Comparison of ENCODE assay signal across 1 cellular context in the genomic region with DNA sequence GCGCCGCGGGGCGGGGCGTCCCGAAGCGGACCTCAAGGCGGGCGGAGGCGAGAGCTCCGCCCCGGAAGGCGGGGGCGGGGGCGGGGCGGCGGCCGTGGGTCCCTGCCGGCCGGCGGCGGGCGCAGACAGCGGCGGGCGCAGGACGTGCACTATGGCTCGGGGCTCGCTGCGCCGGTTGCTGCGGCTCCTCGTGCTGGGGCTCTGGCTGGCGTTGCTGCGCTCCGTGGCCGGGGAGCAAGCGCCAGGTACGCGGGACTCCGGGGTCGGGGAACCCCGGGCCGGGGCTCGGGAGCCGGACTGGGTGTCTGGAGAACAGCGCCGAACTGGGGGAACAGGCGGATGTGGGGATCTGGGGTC.
TF ChIP-seq lines count a peak whose summit lies in the region.

Gene TNFRSF12A, plus strand, starts transcription at position 122 of the 357 bp plus-strand sequence. Its CDS starts 30 bp downstream, at position 152.

TF ChIP-seq in K562, 482 proteins besides CTCF, POLR2A, EP300 and RAD21 (continued from another document and continues in another):
- TF ChIP-seq, protein P1, sequence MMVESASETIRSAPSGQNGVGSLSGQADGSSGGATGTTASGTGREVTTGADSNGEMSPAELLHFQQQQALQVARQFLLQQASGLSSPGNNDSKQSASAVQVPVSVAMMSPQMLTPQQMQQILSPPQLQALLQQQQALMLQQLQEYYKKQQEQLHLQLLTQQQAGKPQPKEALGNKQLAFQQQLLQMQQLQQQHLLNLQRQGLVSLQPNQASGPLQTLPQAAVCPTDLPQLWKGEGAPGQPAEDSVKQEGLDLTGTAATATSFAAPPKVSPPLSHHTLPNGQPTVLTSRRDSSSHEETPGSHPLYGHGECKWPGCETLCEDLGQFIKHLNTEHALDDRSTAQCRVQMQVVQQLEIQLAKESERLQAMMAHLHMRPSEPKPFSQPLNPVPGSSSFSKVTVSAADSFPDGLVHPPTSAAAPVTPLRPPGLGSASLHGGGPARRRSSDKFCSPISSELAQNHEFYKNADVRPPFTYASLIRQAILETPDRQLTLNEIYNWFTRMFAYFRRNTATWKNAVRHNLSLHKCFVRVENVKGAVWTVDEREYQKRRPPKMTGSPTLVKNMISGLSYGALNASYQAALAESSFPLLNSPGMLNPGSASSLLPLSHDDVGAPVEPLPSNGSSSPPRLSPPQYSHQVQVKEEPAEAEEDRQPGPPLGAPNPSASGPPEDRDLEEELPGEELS (CRISPR knock-in tag; IDR thresholded peaks at IDR 0.05; ENCODE audit: borderline replicate concordance): peak; percentile 58; the same call in 1 of the 2 replicates
- no peak for TF ChIP-seq NFIC (IDR thresholded peaks at IDR 0.05)
- TF ChIP-seq NR1H2 (CRISPR knock-in tag; IDR thresholded peaks at IDR 0.05): no peak
- TF ChIP-seq HNRNPLL (IDR thresholded peaks at IDR 0.05; ENCODE audit: low read depth, low read length, poor library complexity, severe bottlenecking): peak; percentile 63
- no peak for TF ChIP-seq CBX3 (IDR thresholded peaks at IDR 0.05; ENCODE audit: borderline replicate concordance in 1 of 2, low read length in 2 of 2)
- TF ChIP-seq SUPT5H (IDR thresholded peaks at IDR 0.05): peak; percentile 87
- TF ChIP-seq PBX2 (CRISPR knock-in tag; IDR thresholded peaks at IDR 0.05; ENCODE audit: low read depth): no peak
- TF ChIP-seq PBX2 (tag; conservative IDR thresholded peaks at IDR 0.05; ENCODE audit: low read depth): no peak
- no peak for TF ChIP-seq RFX7 (CRISPR knock-in tag; IDR thresholded peaks at IDR 0.05)
- peak; percentile 29; the same call in 1 of the 2 replicates for TF ChIP-seq EP400 (IDR thresholded peaks at IDR 0.05)
- TF ChIP-seq LEF1 (IDR thresholded peaks at IDR 0.05): no peak
- no peak for TF ChIP-seq ATF6 (CRISPR knock-in tag; IDR thresholded peaks at IDR 0.05)
- TF ChIP-seq HDGF (IDR thresholded peaks at IDR 0.05): no peak
- no peak for TF ChIP-seq CREB3 (tag; conservative IDR thresholded peaks at IDR 0.05; ENCODE audit: low read depth)
- no peak for TF ChIP-seq KAT2B (IDR thresholded peaks at IDR 0.05; ENCODE audit: low read depth, low read length)
- TF ChIP-seq PYGO2 (tag; IDR thresholded peaks at IDR 0.05): no peak
- TF ChIP-seq ZNF324 (CRISPR knock-in tag; IDR thresholded peaks at IDR 0.05): no peak
- TF ChIP-seq ZNF174 (CRISPR knock-in tag; IDR thresholded peaks at IDR 0.05): no peak
- TF ChIP-seq ILK (tag; IDR thresholded peaks at IDR 0.05; ENCODE audit: borderline replicate concordance, low read depth): no peak
- TF ChIP-seq KLF1 (tag; IDR thresholded peaks at IDR 0.05): no peak
- no peak for TF ChIP-seq FOXA1 (IDR thresholded peaks at IDR 0.05; ENCODE audit: borderline replicate concordance)
- no peak for TF ChIP-seq ZBTB8A (IDR thresholded peaks at IDR 0.05; ENCODE audit: partially characterized antibody)
- no peak for TF ChIP-seq SRSF9 (IDR thresholded peaks at IDR 0.05; ENCODE audit: borderline replicate concordance, low read depth, low read length)
- no peak for TF ChIP-seq NFATC3 (IDR thresholded peaks at IDR 0.05)
- peak; percentile 64 for TF ChIP-seq TAF7 (tag; IDR thresholded peaks at IDR 0.05)
- TF ChIP-seq KDM2B (CRISPR knock-in tag; IDR thresholded peaks at IDR 0.05): 0 out of 2 replicates have a peak, but pooled peaks have one; percentile 70
- no peak for TF ChIP-seq CREB1 (IDR thresholded peaks at IDR 0.05)
- no peak for TF ChIP-seq CREB1 (CRISPR knock-in tag; IDR thresholded peaks at IDR 0.05)
- TF ChIP-seq CHD2 (IDR thresholded peaks at IDR 0.05; ENCODE audit: low read depth, low read length): 0 out of 2 replicates have a peak, but pooled peaks have one; percentile 2
- TF ChIP-seq, protein P2, sequence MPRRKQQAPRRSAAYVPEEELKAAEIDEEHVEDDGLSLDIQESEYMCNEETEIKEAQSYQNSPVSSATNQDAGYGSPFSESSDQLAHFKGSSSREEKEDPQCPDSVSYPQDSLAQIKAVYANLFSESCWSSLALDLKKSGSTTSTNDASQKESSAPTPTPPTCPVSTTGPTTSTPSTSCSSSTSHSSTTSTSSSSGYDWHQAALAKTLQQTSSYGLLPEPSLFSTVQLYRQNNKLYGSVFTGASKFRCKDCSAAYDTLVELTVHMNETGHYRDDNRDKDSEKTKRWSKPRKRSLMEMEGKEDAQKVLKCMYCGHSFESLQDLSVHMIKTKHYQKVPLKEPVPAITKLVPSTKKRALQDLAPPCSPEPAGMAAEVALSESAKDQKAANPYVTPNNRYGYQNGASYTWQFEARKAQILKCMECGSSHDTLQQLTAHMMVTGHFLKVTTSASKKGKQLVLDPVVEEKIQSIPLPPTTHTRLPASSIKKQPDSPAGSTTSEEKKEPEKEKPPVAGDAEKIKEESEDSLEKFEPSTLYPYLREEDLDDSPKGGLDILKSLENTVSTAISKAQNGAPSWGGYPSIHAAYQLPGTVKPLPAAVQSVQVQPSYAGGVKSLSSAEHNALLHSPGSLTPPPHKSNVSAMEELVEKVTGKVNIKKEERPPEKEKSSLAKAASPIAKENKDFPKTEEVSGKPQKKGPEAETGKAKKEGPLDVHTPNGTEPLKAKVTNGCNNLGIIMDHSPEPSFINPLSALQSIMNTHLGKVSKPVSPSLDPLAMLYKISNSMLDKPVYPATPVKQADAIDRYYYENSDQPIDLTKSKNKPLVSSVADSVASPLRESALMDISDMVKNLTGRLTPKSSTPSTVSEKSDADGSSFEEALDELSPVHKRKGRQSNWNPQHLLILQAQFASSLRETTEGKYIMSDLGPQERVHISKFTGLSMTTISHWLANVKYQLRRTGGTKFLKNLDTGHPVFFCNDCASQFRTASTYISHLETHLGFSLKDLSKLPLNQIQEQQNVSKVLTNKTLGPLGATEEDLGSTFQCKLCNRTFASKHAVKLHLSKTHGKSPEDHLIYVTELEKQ (CRISPR knock-in tag; IDR thresholded peaks at IDR 0.05): no peak
- TF ChIP-seq SIN3A (IDR thresholded peaks at IDR 0.05; ENCODE audit: borderline replicate concordance in 2 of 2, control insufficient read depth in 1 of 2, low read depth in 2 of 2, low read length in 2 of 2): peak; percentile 63 to 65; a peak in 2 of 4 replicates
- no peak for TF ChIP-seq THRAP3 (IDR thresholded peaks at IDR 0.05; ENCODE audit: borderline replicate concordance)
- peak; percentile 87 for TF ChIP-seq SMAD1 (IDR thresholded peaks at IDR 0.05; ENCODE audit: low read depth, low read length, partially characterized antibody)
- no peak for TF ChIP-seq BCLAF1 (IDR thresholded peaks at IDR 0.05; ENCODE audit: borderline replicate concordance in 1 of 2, control insufficient read depth in 1 of 2, low read depth in 2 of 2, low read length in 1 of 2)
- no peak for TF ChIP-seq TEAD1 (CRISPR knock-in tag; IDR thresholded peaks at IDR 0.05)
- TF ChIP-seq, protein P3, sequence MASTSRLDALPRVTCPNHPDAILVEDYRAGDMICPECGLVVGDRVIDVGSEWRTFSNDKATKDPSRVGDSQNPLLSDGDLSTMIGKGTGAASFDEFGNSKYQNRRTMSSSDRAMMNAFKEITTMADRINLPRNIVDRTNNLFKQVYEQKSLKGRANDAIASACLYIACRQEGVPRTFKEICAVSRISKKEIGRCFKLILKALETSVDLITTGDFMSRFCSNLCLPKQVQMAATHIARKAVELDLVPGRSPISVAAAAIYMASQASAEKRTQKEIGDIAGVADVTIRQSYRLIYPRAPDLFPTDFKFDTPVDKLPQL (IDR thresholded peaks at IDR 0.05; ENCODE audit: extremely low read depth, insufficient read length): no peak
- TF ChIP-seq, protein P4, sequence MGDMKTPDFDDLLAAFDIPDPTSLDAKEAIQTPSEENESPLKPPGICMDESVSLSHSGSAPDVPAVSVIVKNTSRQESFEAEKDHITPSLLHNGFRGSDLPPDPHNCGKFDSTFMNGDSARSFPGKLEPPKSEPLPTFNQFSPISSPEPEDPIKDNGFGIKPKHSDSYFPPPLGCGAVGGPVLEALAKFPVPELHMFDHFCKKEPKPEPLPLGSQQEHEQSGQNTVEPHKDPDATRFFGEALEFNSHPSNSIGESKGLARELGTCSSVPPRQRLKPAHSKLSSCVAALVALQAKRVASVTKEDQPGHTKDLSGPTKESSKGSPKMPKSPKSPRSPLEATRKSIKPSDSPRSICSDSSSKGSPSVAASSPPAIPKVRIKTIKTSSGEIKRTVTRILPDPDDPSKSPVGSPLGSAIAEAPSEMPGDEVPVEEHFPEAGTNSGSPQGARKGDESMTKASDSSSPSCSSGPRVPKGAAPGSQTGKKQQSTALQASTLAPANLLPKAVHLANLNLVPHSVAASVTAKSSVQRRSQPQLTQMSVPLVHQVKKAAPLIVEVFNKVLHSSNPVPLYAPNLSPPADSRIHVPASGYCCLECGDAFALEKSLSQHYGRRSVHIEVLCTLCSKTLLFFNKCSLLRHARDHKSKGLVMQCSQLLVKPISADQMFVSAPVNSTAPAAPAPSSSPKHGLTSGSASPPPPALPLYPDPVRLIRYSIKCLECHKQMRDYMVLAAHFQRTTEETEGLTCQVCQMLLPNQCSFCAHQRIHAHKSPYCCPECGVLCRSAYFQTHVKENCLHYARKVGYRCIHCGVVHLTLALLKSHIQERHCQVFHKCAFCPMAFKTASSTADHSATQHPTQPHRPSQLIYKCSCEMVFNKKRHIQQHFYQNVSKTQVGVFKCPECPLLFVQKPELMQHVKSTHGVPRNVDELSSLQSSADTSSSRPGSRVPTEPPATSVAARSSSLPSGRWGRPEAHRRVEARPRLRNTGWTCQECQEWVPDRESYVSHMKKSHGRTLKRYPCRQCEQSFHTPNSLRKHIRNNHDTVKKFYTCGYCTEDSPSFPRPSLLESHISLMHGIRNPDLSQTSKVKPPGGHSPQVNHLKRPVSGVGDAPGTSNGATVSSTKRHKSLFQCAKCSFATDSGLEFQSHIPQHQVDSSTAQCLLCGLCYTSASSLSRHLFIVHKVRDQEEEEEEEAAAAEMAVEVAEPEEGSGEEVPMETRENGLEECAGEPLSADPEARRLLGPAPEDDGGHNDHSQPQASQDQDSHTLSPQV (IDR thresholded peaks at IDR 0.05): peak; percentile 25; the same call in 1 of the 2 replicates
- no peak for TF ChIP-seq SLC30A9 (CRISPR knock-in tag; IDR thresholded peaks at IDR 0.05)
- TF ChIP-seq ZNF253 (CRISPR knock-in tag; conservative IDR thresholded peaks at IDR 0.05): no peak
- peak in 1 of 2 experiments; percentile 19; a peak in 1 of 4 replicates for TF ChIP-seq MAZ (CRISPR knock-in tag; conservative IDR thresholded peaks at IDR 0.05 in 1 of 2, IDR thresholded peaks at IDR 0.05 in 1 of 2)
- TF ChIP-seq NR2C2 (CRISPR knock-in tag; IDR thresholded peaks at IDR 0.05): 0 out of 2 replicates have a peak, but pooled peaks have one; percentile 41
- TF ChIP-seq NR2C2 (tag; IDR thresholded peaks at IDR 0.05): no peak
- no peak for TF ChIP-seq NFYB (IDR thresholded peaks at IDR 0.05; ENCODE audit: extremely low read depth, insufficient read length)
- TF ChIP-seq ZNF431 (CRISPR knock-in tag; IDR thresholded peaks at IDR 0.05): no peak
- TF ChIP-seq ZNF445 (CRISPR knock-in tag; IDR thresholded peaks at IDR 0.05; ENCODE audit: low read depth): no peak
- no peak for TF ChIP-seq SMAD2 (IDR thresholded peaks at IDR 0.05; ENCODE audit: low read depth, low read length)
